8 cellular contexts compared by ENCODE assay signal in genomic region chr22:39317084-39317755, GRCh38. TPM values are rescaled to one million over a fixed set of nuclear protein-coding genes. Genes with fewer than 3 reads are reported as not detected.
DNase-seq lines count a peak whose midpoint lies in the region; ATAC-seq and TF ChIP-seq lines count a peak whose summit lies in the region.

No MANE protein-coding gene starts in this region.

- POLR2A ChIA-PET in activated B cell treated with CpG ODN at 0.5 μM for 24 hours (lab: Charles Lee) = interaction anchor here (0.6 to 6.1 kb wide), 18 partner anchors 14 to 336 kb away, joined by 3 to 94 read pairs (median 12); partner anchors contain the start of genes ATF4, CBX7, RPS19BP1 and SYNGR1

- peaks cover 77% of the 10 kb centered on the region for H3K36me3 Mint-ChIP-seq in activated B cell treated with CpG ODN at 0.5 μM for 24 hours (ENCODE audit: low read depth)
- H3K36me3 Mint-ChIP-seq in stimulated activated memory B cell treated with anti-CD40 and anti-IgM and Interleukin-4, amounts not matched to agents 10 μg/mL and 1 μg/mL and 100 μg/mL, for 72 hours = peaks cover 73% of the 10 kb centered on the region

- peak; percentile 26 to 48 for DNase-seq in stimulated activated CD4-positive, alpha-beta T cell treated with anti-CD3 and anti-CD28 coated beads, Interleukin-2, amount 100 ng/mL, for 24 hours
- no peak for DNase-seq in stimulated activated CD4-positive, alpha-beta T cell treated with anti-CD3 and anti-CD28 coated beads, Interleukin-12 subunit alpha, Interleukin-12 subunit beta, amount 100 ng/mL, for 4 hours
- no peak for DNase-seq in activated B cell treated with CpG ODN at 0.5 μM for 24 hours
- DNase-seq in germinal center (ENCODE audit: low spot score) = peak; percentile 53
- no peak for DNase-seq in NCI-H2171 (lab: John Stamatoyannopoulos, UW)

- H3K4me1 Mint-ChIP-seq in activated B cell treated with CpG ODN at 0.5 μM for 24 hours = peaks cover 48% of the 10 kb centered on the region
- H3K4me1 Mint-ChIP-seq in stimulated activated memory B cell treated with anti-CD40 and anti-IgM and Interleukin-4, amounts not matched to agents 10 μg/mL and 1 μg/mL and 100 μg/mL, for 72 hours = peaks cover 70% of the 10 kb centered on the region

- no peak for TF ChIP-seq CTCF in activated B cell treated with CpG ODN at 0.5 μM for 24 hours (IDR thresholded peaks at IDR 0.05)

- H3K27ac Mint-ChIP-seq in activated B cell treated with CpG ODN at 0.5 μM for 24 hours = peak overlapping the region; percentile 99
- H3K27ac Mint-ChIP-seq in stimulated activated memory B cell treated with anti-CD40 and anti-IgM and Interleukin-4, amounts not matched to agents 10 μg/mL and 1 μg/mL and 100 μg/mL, for 72 hours = peak overlapping the region; percentile 99

- intact Hi-C loops in activated B cell treated with CpG ODN at 0.5 μM for 24 hours (cut with micrococcal nuclease) = loop anchor here (5.0 kb wide), 1 partner anchor 560 kb away; the partner anchor contains the start of gene SUN2

- ATAC-seq in activated B cell treated with CpG ODN at 0.5 μM for 24 hours (ENCODE audit: low read depth) (no peak), GM18907 (IDR thresholded peaks at IDR 0.05; ENCODE audit: unreplicated experiment) (no peak), HG03354 (IDR thresholded peaks at IDR 0.05; ENCODE audit: poor library complexity, severe bottlenecking, unreplicated experiment) (no peak)
- peak; percentile 0 for ATAC-seq in stimulated activated memory B cell treated with anti-CD40 and anti-IgM and Interleukin-4, amounts not matched to agents 10 μg/mL and 1 μg/mL and 100 μg/mL, for 72 hours

- CTCF ChIA-PET in activated B cell treated with CpG ODN at 0.5 μM for 24 hours (lab: Charles Lee) = interaction anchor here (1.0 to 6.3 kb wide), 15 partner anchors 11 to 447 kb away, joined by 3 to 62 read pairs (median 4); partner anchors contain the start of genes CBX6, SYNGR1 and TAB1

- no peaks in the 10 kb centered on the region for H3K9me3 Mint-ChIP-seq in activated B cell treated with CpG ODN at 0.5 μM for 24 hours
- H3K9me3 Mint-ChIP-seq in stimulated activated memory B cell treated with anti-CD40 and anti-IgM and Interleukin-4, amounts not matched to agents 10 μg/mL and 1 μg/mL and 100 μg/mL, for 72 hours = no peaks in the 10 kb centered on the region

- peak overlapping the region; percentile 100 for H3K4me3 Mint-ChIP-seq in activated B cell treated with CpG ODN at 0.5 μM for 24 hours
- peak overlapping the region; percentile 100 for H3K4me3 Mint-ChIP-seq in stimulated activated memory B cell treated with anti-CD40 and anti-IgM and Interleukin-4, amounts not matched to agents 10 μg/mL and 1 μg/mL and 100 μg/mL, for 72 hours

- no peaks in the 10 kb centered on the region for H3K27me3 Mint-ChIP-seq in activated B cell treated with CpG ODN at 0.5 μM for 24 hours
- H3K27me3 Mint-ChIP-seq in stimulated activated memory B cell treated with anti-CD40 and anti-IgM and Interleukin-4, amounts not matched to agents 10 μg/mL and 1 μg/mL and 100 μg/mL, for 72 hours = no peaks in the 10 kb centered on the region

RNA-seq across cellular contexts. Expression of gene RPL3, which starts 2.2 kb away (rescaled TPM):
- 3,087 and 3,439 TPM in 2 replicates for total RNA-seq in activated B cell treated with CpG ODN at 0.5 μM for 24 hours

RNA-seq across cellular contexts. Expression of gene SYNGR1, which starts 32.6 kb away (rescaled TPM):
- total RNA-seq in activated B cell treated with CpG ODN at 0.5 μM for 24 hours = 10.0 and 11.4 TPM in 2 replicates

Comparison
In these comparisons a context has a peak if more than half of its experiments do, and no peak if none do; other contexts are left out.
1. DNase-seq: peak in stimulated activated CD4-positive, alpha-beta T cell treated with anti-CD3 and anti-CD28 coated beads, Interleukin-2, amount 100 ng/mL, for 24 hours (2 of 2) and germinal center (single experiment); none in stimulated activated CD4-positive, alpha-beta T cell treated with anti-CD3 and anti-CD28 coated beads, Interleukin-12 subunit alpha, Interleukin-12 subunit beta, amount 100 ng/mL, for 4 hours (single experiment), activated B cell treated with CpG ODN at 0.5 μM for 24 hours (single experiment) and NCI-H2171 (single experiment).